1 cellular context compared by ENCODE assay signal in the genomic region with DNA sequence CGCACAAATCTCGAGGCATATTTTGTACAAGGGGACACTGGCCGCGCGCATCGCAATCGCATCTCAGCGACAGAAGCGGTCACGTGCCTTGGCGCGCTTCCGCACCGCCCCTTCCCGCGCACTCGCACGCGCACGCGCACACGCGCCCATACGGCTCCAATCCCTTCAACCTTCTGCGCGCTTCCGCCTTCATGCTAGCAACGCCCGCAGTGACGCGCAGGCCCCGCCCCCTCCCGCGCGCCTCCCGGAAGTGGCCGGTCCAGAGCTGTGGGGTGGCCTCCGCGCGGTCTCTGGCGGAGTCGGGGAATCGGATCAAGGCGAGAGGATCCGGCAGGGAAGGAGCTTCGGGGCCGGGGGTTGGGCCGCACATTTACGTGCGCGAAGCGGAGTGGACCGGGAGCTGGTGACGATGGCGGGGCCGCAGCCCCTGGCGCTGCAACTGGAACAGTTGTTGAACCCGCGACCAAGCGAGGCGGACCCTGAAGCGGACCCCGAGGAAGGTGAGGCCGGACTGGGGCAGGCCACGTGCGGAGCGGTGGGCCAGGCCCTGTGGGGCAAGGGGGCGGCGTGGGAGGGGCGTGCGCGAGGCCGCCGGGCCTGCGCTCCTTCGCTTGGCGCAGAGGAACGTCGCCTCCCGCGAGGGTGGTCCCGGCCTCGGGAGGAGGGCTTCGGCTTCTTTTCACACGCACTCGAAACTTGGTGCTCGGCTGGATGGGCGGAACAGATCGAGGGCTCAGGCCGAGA.
TF ChIP-seq lines count a peak whose summit lies in the region.

A gene with protein sequence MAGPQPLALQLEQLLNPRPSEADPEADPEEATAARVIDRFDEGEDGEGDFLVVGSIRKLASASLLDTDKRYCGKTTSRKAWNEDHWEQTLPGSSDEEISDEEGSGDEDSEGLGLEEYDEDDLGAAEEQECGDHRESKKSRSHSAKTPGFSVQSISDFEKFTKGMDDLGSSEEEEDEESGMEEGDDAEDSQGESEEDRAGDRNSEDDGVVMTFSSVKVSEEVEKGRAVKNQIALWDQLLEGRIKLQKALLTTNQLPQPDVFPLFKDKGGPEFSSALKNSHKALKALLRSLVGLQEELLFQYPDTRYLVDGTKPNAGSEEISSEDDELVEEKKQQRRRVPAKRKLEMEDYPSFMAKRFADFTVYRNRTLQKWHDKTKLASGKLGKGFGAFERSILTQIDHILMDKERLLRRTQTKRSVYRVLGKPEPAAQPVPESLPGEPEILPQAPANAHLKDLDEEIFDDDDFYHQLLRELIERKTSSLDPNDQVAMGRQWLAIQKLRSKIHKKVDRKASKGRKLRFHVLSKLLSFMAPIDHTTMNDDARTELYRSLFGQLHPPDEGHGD (plus strand): TSS at position 238 of the 744 bp plus-strand sequence. CDS start 172 bp downstream, at position 410.

TF ChIP-seq in SK-N-SH, 30 proteins besides CTCF, POLR2A, EP300 and RAD21 (continued from another document):
- TF ChIP-seq, protein P1, sequence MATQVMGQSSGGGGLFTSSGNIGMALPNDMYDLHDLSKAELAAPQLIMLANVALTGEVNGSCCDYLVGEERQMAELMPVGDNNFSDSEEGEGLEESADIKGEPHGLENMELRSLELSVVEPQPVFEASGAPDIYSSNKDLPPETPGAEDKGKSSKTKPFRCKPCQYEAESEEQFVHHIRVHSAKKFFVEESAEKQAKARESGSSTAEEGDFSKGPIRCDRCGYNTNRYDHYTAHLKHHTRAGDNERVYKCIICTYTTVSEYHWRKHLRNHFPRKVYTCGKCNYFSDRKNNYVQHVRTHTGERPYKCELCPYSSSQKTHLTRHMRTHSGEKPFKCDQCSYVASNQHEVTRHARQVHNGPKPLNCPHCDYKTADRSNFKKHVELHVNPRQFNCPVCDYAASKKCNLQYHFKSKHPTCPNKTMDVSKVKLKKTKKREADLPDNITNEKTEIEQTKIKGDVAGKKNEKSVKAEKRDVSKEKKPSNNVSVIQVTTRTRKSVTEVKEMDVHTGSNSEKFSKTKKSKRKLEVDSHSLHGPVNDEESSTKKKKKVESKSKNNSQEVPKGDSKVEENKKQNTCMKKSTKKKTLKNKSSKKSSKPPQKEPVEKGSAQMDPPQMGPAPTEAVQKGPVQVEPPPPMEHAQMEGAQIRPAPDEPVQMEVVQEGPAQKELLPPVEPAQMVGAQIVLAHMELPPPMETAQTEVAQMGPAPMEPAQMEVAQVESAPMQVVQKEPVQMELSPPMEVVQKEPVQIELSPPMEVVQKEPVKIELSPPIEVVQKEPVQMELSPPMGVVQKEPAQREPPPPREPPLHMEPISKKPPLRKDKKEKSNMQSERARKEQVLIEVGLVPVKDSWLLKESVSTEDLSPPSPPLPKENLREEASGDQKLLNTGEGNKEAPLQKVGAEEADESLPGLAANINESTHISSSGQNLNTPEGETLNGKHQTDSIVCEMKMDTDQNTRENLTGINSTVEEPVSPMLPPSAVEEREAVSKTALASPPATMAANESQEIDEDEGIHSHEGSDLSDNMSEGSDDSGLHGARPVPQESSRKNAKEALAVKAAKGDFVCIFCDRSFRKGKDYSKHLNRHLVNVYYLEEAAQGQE (IDR thresholded peaks at IDR 0.05; ENCODE audit: low read depth, low read length), result no peak; the same call in 1 of the 2 replicates
- TF ChIP-seq CHD2 (IDR thresholded peaks at IDR 0.05; ENCODE audit: low read length, partially characterized antibody), result no peak
- no peak for TF ChIP-seq RFX5 (IDR thresholded peaks at IDR 0.05; ENCODE audit: low read length)
- no peak for TF ChIP-seq NFIC (IDR thresholded peaks at IDR 0.05; ENCODE audit: borderline replicate concordance)
- TF ChIP-seq TCF12 (IDR thresholded peaks at IDR 0.05), result no peak
- 0 out of 2 replicates have a peak, but pooled peaks have one; percentile 17 for TF ChIP-seq YY1 (IDR thresholded peaks at IDR 0.05; ENCODE audit: low read depth)
- TF ChIP-seq, protein P2, sequence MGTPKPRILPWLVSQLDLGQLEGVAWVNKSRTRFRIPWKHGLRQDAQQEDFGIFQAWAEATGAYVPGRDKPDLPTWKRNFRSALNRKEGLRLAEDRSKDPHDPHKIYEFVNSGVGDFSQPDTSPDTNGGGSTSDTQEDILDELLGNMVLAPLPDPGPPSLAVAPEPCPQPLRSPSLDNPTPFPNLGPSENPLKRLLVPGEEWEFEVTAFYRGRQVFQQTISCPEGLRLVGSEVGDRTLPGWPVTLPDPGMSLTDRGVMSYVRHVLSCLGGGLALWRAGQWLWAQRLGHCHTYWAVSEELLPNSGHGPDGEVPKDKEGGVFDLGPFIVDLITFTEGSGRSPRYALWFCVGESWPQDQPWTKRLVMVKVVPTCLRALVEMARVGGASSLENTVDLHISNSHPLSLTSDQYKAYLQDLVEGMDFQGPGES (IDR thresholded peaks at IDR 0.05; ENCODE audit: low read depth, low read length), result no peak
- TF ChIP-seq JUND (IDR thresholded peaks at IDR 0.05), result no peak
- no peak for TF ChIP-seq FOSL2 (IDR thresholded peaks at IDR 0.05; ENCODE audit: borderline replicate concordance, low read depth)
- peak; percentile 70; the same call in 1 of the 2 replicates for TF ChIP-seq SIN3A (IDR thresholded peaks at IDR 0.05; ENCODE audit: borderline replicate concordance, low read depth, low read length)
- peak; percentile 81 for TF ChIP-seq POLR2AphosphoS5 (IDR thresholded peaks at IDR 0.05; ENCODE audit: low read depth, low read length)
- TF ChIP-seq FOXJ3 (CRISPR knock-in tag; IDR thresholded peaks at IDR 0.05), result 0 out of 2 replicates have a peak, but pooled peaks have one; percentile 33
- TF ChIP-seq GABPA (IDR thresholded peaks at IDR 0.05; ENCODE audit: low read depth), result peak; percentile 66
